28 cellular contexts compared by ENCODE assay signal in the genomic region with DNA sequence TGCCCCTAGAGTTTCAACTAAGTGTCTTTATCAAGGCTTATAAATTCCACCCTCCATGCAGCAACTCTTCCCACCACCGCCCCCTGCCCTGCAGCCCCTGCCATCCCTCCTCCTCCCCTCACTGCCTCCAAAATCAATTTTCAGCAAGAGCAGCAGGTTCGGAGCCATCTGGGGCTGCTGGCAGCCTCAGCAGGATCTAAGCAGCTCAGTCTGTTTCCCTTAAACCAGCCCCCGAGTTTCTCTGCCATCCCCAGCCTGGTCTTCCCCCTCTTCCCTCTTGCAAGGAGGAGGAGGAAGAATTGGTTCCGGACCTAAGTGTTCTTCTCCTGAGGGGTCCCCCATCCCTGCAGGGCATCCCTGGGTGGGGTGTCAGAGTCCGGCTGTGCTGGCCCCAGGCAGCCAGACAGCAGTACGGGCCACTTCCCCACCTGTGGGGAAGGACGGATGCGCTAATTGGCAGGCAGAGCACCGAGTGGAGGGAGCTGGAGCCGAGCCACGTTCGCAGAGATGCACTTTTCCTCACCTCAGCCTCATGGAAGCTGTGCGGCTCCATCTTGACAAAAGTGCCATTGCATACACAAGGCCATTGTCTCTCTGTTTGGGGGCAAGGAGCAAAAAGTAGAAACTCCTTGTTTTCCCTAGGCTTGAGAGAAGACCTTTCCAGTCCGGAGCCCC.
"Had no signal": no experiment of that assay in that cellular context is flagged by ENCODE, and none has a peak within 500 bp of the region (broad histone marks: within the 10 kb centered on the region; RNA-seq: fewer than 3 reads in every experiment).

No MANE protein-coding gene starts in this region.

- H3K27ac Mint-ChIP-seq: activated CD4-positive, alpha-beta memory T cell treated with anti-CD3 and anti-CD28 coated beads, Interleukin-2, amount 10 ng/mL, durations not matched to agents 7 days and 5 days; activated CD4-positive, alpha-beta T cell treated with anti-CD3 and anti-CD28 coated beads, Interleukin-2, amount 10 ng/mL, durations not matched to agents 7 days and 5 days; activated naive CD4-positive, alpha-beta T cell treated with anti-CD3 and anti-CD28 coated beads for 36 hours; activated naive CD8-positive, alpha-beta T cell; activated T-helper 17 cell treated with anti-CD3 and anti-CD28 coated beads, Interleukin-2, amount 50 U/mL, for 72 hours had no signal

- H3K4me3 ChIP-seq: MG63 had no signal

- H3K36me3 Mint-ChIP-seq: activated naive CD8-positive, alpha-beta T cell; brain had no signal

- H3K4me3 Mint-ChIP-seq: activated CD4-positive, alpha-beta memory T cell treated with anti-CD3 and anti-CD28 coated beads, Interleukin-2, amount 10 ng/mL, durations not matched to agents 7 days and 5 days; activated CD4-positive, alpha-beta T cell treated with anti-CD3 and anti-CD28 coated beads, Interleukin-2, amount 10 ng/mL, durations not matched to agents 7 days and 5 days; activated naive CD4-positive, alpha-beta T cell treated with anti-CD3 and anti-CD28 coated beads for 36 hours; activated naive CD8-positive, alpha-beta T cell; activated T-helper 17 cell treated with anti-CD3 and anti-CD28 coated beads, Interleukin-2, amount 50 U/mL, for 72 hours; brain; central memory CD8-positive, alpha-beta T cell had no signal

- FAIRE-seq: astrocyte, colon, RCC 7860, TTC549 had no signal

- H3K36me3 ChIP-seq: MG63 had no signal

- H3K27me3 Mint-ChIP-seq: activated CD4-positive, alpha-beta memory T cell treated with anti-CD3 and anti-CD28 coated beads, Interleukin-2, amount 10 ng/mL, durations not matched to agents 7 days and 5 days; activated CD4-positive, alpha-beta T cell treated with anti-CD3 and anti-CD28 coated beads, Interleukin-2, amount 10 ng/mL, durations not matched to agents 7 days and 5 days had no signal

- ATAC-seq: activated T-helper 17 cell treated with anti-CD3 and anti-CD28 coated beads, Interleukin-2, amount 50 U/mL, for 72 hours; PC-3 had no signal

- DNase-seq: activated CD4-positive, alpha-beta memory T cell treated with anti-CD3 and anti-CD28 coated beads, Interleukin-2, amount 10 ng/mL, durations not matched to agents 7 days and 5 days; activated CD4-positive, alpha-beta T cell treated with anti-CD3 and anti-CD28 coated beads, Interleukin-2, amount 10 ng/mL, durations not matched to agents 7 days and 5 days; activated CD4-positive, CD25-positive, alpha-beta regulatory T cell; activated gamma-delta T cell; activated naive CD4-positive, alpha-beta T cell treated with anti-CD3 and anti-CD28 coated beads for 36 hours; activated T-cell treated with anti-CD3 and anti-CD28 coated beads for 4 hours; activated T-cell treated with anti-CD3 and anti-CD28 coated beads, Interleukin-2, amount 50 U/mL, for 48 hours; amygdala; NCI-H1105; NCI-H1436; NCI-H187 treated with DMSO at 0.1 percent for 48 hours; NCI-H2107; NCI-H345; NCI-H524; NCI-H774; PC-3; SHP77 treated with DMSO at 0.1 percent for 48 hours; T-helper 2 cell; T1000 had no signal

- H3K9me3 Mint-ChIP-seq: activated CD4-positive, alpha-beta memory T cell treated with anti-CD3 and anti-CD28 coated beads, Interleukin-2, amount 10 ng/mL, durations not matched to agents 7 days and 5 days; activated CD4-positive, alpha-beta T cell treated with anti-CD3 and anti-CD28 coated beads, Interleukin-2, amount 10 ng/mL, durations not matched to agents 7 days and 5 days; activated T-helper 17 cell treated with anti-CD3 and anti-CD28 coated beads, Interleukin-2, amount 50 U/mL, for 72 hours; central memory CD8-positive, alpha-beta T cell had no signal

- H3K9me3 ChIP-seq: MG63 had no signal

- H3K4me1 Mint-ChIP-seq: activated CD4-positive, alpha-beta memory T cell treated with anti-CD3 and anti-CD28 coated beads, Interleukin-2, amount 10 ng/mL, durations not matched to agents 7 days and 5 days; activated CD4-positive, alpha-beta T cell treated with anti-CD3 and anti-CD28 coated beads, Interleukin-2, amount 10 ng/mL, durations not matched to agents 7 days and 5 days; activated T-helper 17 cell treated with anti-CD3 and anti-CD28 coated beads, Interleukin-2, amount 50 U/mL, for 72 hours; brain; central memory CD8-positive, alpha-beta T cell had no signal

- H3K27me3 ChIP-seq: MG63 had no signal
